16 cellular contexts compared by ENCODE assay signal in genomic region chr17:30368896-30369720, GRCh38. TPM values are rescaled to one million over a fixed set of nuclear protein-coding genes. Genes with fewer than 3 reads are reported as not detected.
DNase-seq lines count a peak whose midpoint lies in the region; ATAC-seq and TF ChIP-seq lines count a peak whose summit lies in the region.
"Had no signal": no experiment of that assay in that cellular context is flagged by ENCODE, and none has a peak within 500 bp of the region (broad histone marks: within the 10 kb centered on the region; RNA-seq: fewer than 3 reads in every experiment).

No MANE protein-coding gene starts in this region.

- intact Hi-C loops in right cardiac atrium (cut with DNase I) = no loop called here

- H3K27me3 ChIP-seq in right cardiac atrium (ENCODE audit: control insufficient read depth, insufficient read depth) = no peaks in the 10 kb centered on the region
- H3K27me3 ChIP-seq: upper lobe of left lung had no signal

- H3K27me3 Mint-ChIP-seq in endothelial cell (ENCODE audit: unreplicated experiment) = peaks cover 4% of the 10 kb centered on the region

- DNase-seq in SIG-M5 treated with dmso at 0.1 percent for 504 hours (lab: John Stamatoyannopoulos, UW; ENCODE audit: unreplicated experiment) (peak; percentile 54), SIG-M5 (lab: John Stamatoyannopoulos, UW) (no peak), NCI-H774 (lab: John Stamatoyannopoulos, UW) (peak; percentile 60), endothelial cell (ENCODE audit: low spot score) (no peak), substantia nigra (lab: John Stamatoyannopoulos, UW) (peak in 6 of 49 donors; percentile 6 to 26 (median 11)), right cardiac atrium (no peak), NCI-H1105 (lab: John Stamatoyannopoulos, UW) (no peak), pons (ENCODE audit: low spot score) (no peak)
- DNase-seq: ACHN; NCI-H446; Right ventricle myocardium superior; stimulated activated CD4-positive, alpha-beta T cell treated with anti-CD3 and anti-CD28 coated beads, Interleukin-1b, Interleukin-23, amount 100 ng/mL, for 48 hours had no signal

- H3K36me3 Mint-ChIP-seq in endothelial cell (ENCODE audit: low read depth, unreplicated experiment) = no peaks in the 10 kb centered on the region

- no peak overlapping the region for H3K4me3 ChIP-seq in right cardiac atrium (ENCODE audit: low read length)
- H3K4me3 ChIP-seq: upper lobe of left lung had no signal

- no peak for TF ChIP-seq CTCF in endothelial cell (IDR thresholded peaks at IDR 0.05; ENCODE audit: unreplicated experiment)

- no peak overlapping the region for H3K4me3 Mint-ChIP-seq in endothelial cell (ENCODE audit: unreplicated experiment)
- H3K4me3 Mint-ChIP-seq: dendritic cell treated with granulocyte-macrophage colony-stimulating factor and Interleukin-4, amounts not matched to agents 40 ng/mL and 50 ng/mL, for 4 days had no signal

- peak overlapping the region; percentile 50 for H3K27ac Mint-ChIP-seq in endothelial cell (ENCODE audit: unreplicated experiment)
- H3K27ac Mint-ChIP-seq: dendritic cell treated with granulocyte-macrophage colony-stimulating factor and Interleukin-4, amounts not matched to agents 40 ng/mL and 50 ng/mL, for 4 days had no signal

- ATAC-seq in right cardiac atrium = no peak

- H3K9me3 ChIP-seq in right cardiac atrium (ENCODE audit: control insufficient read depth, low read length) = no peaks in the 10 kb centered on the region
- H3K9me3 ChIP-seq: upper lobe of left lung had no signal

- 72% methylated on average over 13 of the region's 13 CpGs for WGBS in right cardiac atrium

- peaks cover 19% of the 10 kb centered on the region for H3K4me1 Mint-ChIP-seq in endothelial cell (ENCODE audit: unreplicated experiment)

- peak overlapping the region; percentile 40 for H3K27ac ChIP-seq in substantia nigra (ENCODE audit: low read depth, low read length, poor library complexity, severe bottlenecking)
- H3K27ac ChIP-seq in right cardiac atrium (ENCODE audit: low read length) = no peak overlapping the region

- no peaks in the 10 kb centered on the region for H3K9me3 Mint-ChIP-seq in endothelial cell (ENCODE audit: unreplicated experiment)
- H3K9me3 Mint-ChIP-seq: dendritic cell treated with granulocyte-macrophage colony-stimulating factor and Interleukin-4, amounts not matched to agents 40 ng/mL and 50 ng/mL, for 4 days had no signal

- H3K4me1 ChIP-seq in right cardiac atrium (ENCODE audit: control insufficient read depth, insufficient read depth, low read length) = no peaks in the 10 kb centered on the region

RNA-seq across cellular contexts. Expression of gene CPD, which starts 9.6 kb away (rescaled TPM):
- total RNA-seq in endothelial cell (ENCODE audit: unreplicated experiment) (119 TPM), right cardiac atrium (10 to 100 TPM; 21.8 to 37.1 (median 32.4) TPM)
- 6.5 TPM for polyA plus RNA-seq in right cardiac atrium

RNA-seq across cellular contexts. Expression of gene TMIGD1, which starts 35.3 kb away (rescaled TPM):
- total RNA-seq in endothelial cell (ENCODE audit: unreplicated experiment) (not detected), right cardiac atrium (not detected)
- not detected for polyA plus RNA-seq in right cardiac atrium
- total RNA-seq: mesenteric fat pad, pulmonary artery endothelial cell, Right ventricle myocardium superior, upper lobe of left lung had no signal

Comparison
In these comparisons a context has a peak if more than half of its experiments do, and no peak if none do; other contexts are left out.
1. DNase-seq: peak in SIG-M5 treated with dmso at 0.1 percent for 504 hours (single experiment) and NCI-H774 (single experiment); none in SIG-M5 (single experiment), endothelial cell (single experiment), right cardiac atrium (0 of 3), NCI-H1105 (single experiment) and pons (single experiment).